1 cellular context compared by ENCODE assay signal in the genomic region with DNA sequence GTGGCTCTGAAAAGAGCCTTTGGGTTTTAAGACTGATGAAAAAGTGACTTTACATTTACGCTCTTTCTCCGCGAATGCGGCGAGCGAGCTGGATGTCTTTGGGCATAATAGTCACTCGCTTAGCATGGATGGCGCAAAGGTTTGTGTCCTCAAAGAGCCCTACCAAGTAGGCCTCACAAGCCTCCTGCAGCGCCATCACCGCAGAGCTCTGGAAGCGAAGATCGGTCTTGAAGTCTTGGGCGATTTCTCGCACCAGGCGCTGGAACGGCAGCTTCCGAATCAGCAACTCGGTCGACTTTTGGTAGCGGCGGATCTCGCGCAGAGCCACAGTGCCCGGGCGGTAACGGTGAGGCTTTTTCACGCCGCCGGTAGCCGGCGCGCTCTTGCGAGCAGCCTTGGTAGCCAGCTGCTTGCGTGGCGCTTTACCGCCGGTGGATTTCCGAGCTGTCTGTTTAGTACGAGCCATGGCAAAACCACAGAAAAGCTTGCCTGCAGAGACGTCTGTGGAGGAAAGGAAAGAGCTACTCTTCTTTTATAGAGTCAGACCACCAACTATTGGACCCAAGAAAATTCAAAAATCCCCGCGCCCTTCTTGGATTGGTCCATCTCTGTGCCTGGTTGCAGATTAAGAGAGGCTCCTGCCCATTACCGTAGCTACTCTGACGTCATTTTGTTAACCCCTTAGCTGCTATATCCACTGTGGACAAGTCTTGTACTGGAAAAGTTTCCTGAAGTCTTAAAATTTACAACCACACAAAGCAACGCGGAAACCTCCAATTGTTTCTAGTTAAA.
TF ChIP-seq lines count a peak whose summit lies in the region.

No MANE protein-coding gene starts in this region.

TF ChIP-seq in HEK293, 187 proteins besides CTCF, POLR2A, EP300 and RAD21 (continued from another document and continues in another):
- TF ChIP-seq, protein P1, sequence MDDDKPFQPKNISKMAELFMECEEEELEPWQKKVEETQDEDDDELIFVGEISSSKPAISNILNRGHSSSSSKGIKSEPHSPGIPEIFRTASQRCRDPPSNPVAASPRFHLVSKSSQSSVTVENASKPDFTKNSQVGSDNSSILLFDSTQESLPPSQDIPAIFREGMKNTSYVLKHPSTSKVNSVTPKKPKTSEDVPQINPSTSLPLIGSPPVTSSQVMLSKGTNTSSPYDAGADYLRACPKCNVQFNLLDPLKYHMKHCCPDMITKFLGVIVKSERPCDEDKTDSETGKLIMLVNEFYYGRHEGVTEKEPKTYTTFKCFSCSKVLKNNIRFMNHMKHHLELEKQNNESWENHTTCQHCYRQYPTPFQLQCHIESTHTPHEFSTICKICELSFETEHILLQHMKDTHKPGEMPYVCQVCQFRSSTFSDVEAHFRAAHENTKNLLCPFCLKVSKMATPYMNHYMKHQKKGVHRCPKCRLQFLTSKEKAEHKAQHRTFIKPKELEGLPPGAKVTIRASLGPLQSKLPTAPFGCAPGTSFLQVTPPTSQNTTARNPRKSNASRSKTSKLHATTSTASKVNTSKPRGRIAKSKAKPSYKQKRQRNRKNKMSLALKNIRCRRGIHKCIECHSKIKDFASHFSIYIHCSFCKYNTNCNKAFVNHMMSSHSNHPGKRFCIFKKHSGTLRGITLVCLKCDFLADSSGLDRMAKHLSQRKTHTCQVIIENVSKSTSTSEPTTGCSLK (tag by site-specific recombination; IDR thresholded peaks at IDR 0.05) = no peak
- TF ChIP-seq, protein P2, sequence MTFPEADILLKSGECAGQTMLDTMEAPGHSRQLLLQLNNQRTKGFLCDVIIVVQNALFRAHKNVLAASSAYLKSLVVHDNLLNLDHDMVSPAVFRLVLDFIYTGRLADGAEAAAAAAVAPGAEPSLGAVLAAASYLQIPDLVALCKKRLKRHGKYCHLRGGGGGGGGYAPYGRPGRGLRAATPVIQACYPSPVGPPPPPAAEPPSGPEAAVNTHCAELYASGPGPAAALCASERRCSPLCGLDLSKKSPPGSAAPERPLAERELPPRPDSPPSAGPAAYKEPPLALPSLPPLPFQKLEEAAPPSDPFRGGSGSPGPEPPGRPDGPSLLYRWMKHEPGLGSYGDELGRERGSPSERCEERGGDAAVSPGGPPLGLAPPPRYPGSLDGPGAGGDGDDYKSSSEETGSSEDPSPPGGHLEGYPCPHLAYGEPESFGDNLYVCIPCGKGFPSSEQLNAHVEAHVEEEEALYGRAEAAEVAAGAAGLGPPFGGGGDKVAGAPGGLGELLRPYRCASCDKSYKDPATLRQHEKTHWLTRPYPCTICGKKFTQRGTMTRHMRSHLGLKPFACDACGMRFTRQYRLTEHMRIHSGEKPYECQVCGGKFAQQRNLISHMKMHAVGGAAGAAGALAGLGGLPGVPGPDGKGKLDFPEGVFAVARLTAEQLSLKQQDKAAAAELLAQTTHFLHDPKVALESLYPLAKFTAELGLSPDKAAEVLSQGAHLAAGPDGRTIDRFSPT (tag by site-specific recombination; IDR thresholded peaks at IDR 0.05) = no peak
- TF ChIP-seq ZBTB17 (tag by site-specific recombination; IDR thresholded peaks at IDR 0.05) (peak; percentile 94), ZNF585B (tag by site-specific recombination; IDR thresholded peaks at IDR 0.05) (no peak), ZNF529 (tag by site-specific recombination; IDR thresholded peaks at IDR 0.05; ENCODE audit: insufficient replicate concordance) (no peak), ZNF24 (tag by site-specific recombination; IDR thresholded peaks at IDR 0.05) (peak; percentile 46; the same call in 1 of the 2 replicates), ZNF660 (tag by site-specific recombination; IDR thresholded peaks at IDR 0.05) (peak; percentile 88), EGR2 (tag by site-specific recombination; IDR thresholded peaks at IDR 0.05; ENCODE audit: low read depth) (no peak), ZNF133 (tag by site-specific recombination; IDR thresholded peaks at IDR 0.05) (no peak), ZNF548 (tag by site-specific recombination; IDR thresholded peaks at IDR 0.05) (no peak), ZNF416 (tag by site-specific recombination; IDR thresholded peaks at IDR 0.05) (no peak), GLIS1 (tag by site-specific recombination; IDR thresholded peaks at IDR 0.05) (0 out of 2 replicates have a peak, but pooled peaks have one; percentile 16), PRDM10 (tag by site-specific recombination; IDR thresholded peaks at IDR 0.05) (peak; percentile 53), ZNF701 (tag by site-specific recombination; IDR thresholded peaks at IDR 0.05) (no peak), ZNF335 (tag by site-specific recombination; conservative IDR thresholded peaks at IDR 0.05) (peak; percentile 70), ZBTB20 (tag by site-specific recombination; IDR thresholded peaks at IDR 0.05) (peak; percentile 35; the same call in 1 of the 2 replicates), ZNF776 (tag by site-specific recombination; IDR thresholded peaks at IDR 0.05; ENCODE audit: borderline replicate concordance) (no peak), ZNF174 (tag by site-specific recombination; IDR thresholded peaks at IDR 0.05) (no peak), KLF8 (tag by site-specific recombination; IDR thresholded peaks at IDR 0.05) (peak; percentile 50), GLIS2 (tag by site-specific recombination; IDR thresholded peaks at IDR 0.05) (no peak), ZNF221 (tag by site-specific recombination; IDR thresholded peaks at IDR 0.05; ENCODE audit: borderline replicate concordance) (no peak), ZNF521 (tag by site-specific recombination; IDR thresholded peaks at IDR 0.05) (no peak), ZNF274 (IDR thresholded peaks at IDR 0.05; ENCODE audit: low read length) (no peak), ZNF274 (tag by site-specific recombination; IDR thresholded peaks at IDR 0.05; ENCODE audit: borderline replicate concordance) (no peak), GLI4 (tag by site-specific recombination; IDR thresholded peaks at IDR 0.05) (peak; percentile 66; the same call in 1 of the 2 replicates), ZIC2 (tag by site-specific recombination; IDR thresholded peaks at IDR 0.05) (no peak; the same call in 1 of the 2 replicates), ZNF561 (tag by site-specific recombination; IDR thresholded peaks at IDR 0.05; ENCODE audit: borderline replicate concordance) (0 out of 2 replicates have a peak, but pooled peaks have one; percentile 61), ZSCAN4 (tag by site-specific recombination; IDR thresholded peaks at IDR 0.05) (peak; percentile 19; the same call in 1 of the 2 replicates), ZNF530 (tag by site-specific recombination; IDR thresholded peaks at IDR 0.05; ENCODE audit: low read depth) (no peak), ZNF146 (tag by site-specific recombination; IDR thresholded peaks at IDR 0.05) (peak; percentile 4; the same call in 1 of the 2 replicates), ZFP41 (tag by site-specific recombination; IDR thresholded peaks at IDR 0.05; ENCODE audit: borderline replicate concordance) (no peak), ZNF391 (tag by site-specific recombination; IDR thresholded peaks at IDR 0.05; ENCODE audit: borderline replicate concordance, low read depth) (peak; percentile 48; the same call in 1 of the 2 replicates), ZNF629 (tag by site-specific recombination; IDR thresholded peaks at IDR 0.05) (peak; percentile 96), ZBTB7A (tag by site-specific recombination; IDR thresholded peaks at IDR 0.05; ENCODE audit: low read depth) (peak; percentile 16; the same call in 1 of the 2 replicates), MEIS1 (CRISPR knock-in tag; IDR thresholded peaks at IDR 0.05; ENCODE audit: borderline replicate concordance) (no peak), ZNF624 (tag by site-specific recombination; IDR thresholded peaks at IDR 0.05) (0 out of 2 replicates have a peak, but pooled peaks have one; percentile 24), ZEB2 (tag by site-specific recombination; IDR thresholded peaks at IDR 0.05) (peak; percentile 80; the same call in 1 of the 2 replicates)
- TF ChIP-seq, protein P3, sequence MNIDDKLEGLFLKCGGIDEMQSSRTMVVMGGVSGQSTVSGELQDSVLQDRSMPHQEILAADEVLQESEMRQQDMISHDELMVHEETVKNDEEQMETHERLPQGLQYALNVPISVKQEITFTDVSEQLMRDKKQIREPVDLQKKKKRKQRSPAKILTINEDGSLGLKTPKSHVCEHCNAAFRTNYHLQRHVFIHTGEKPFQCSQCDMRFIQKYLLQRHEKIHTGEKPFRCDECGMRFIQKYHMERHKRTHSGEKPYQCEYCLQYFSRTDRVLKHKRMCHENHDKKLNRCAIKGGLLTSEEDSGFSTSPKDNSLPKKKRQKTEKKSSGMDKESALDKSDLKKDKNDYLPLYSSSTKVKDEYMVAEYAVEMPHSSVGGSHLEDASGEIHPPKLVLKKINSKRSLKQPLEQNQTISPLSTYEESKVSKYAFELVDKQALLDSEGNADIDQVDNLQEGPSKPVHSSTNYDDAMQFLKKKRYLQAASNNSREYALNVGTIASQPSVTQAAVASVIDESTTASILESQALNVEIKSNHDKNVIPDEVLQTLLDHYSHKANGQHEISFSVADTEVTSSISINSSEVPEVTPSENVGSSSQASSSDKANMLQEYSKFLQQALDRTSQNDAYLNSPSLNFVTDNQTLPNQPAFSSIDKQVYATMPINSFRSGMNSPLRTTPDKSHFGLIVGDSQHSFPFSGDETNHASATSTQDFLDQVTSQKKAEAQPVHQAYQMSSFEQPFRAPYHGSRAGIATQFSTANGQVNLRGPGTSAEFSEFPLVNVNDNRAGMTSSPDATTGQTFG (tag by site-specific recombination; IDR thresholded peaks at IDR 0.05; ENCODE audit: borderline replicate concordance) = no peak
- TF ChIP-seq, protein P4, sequence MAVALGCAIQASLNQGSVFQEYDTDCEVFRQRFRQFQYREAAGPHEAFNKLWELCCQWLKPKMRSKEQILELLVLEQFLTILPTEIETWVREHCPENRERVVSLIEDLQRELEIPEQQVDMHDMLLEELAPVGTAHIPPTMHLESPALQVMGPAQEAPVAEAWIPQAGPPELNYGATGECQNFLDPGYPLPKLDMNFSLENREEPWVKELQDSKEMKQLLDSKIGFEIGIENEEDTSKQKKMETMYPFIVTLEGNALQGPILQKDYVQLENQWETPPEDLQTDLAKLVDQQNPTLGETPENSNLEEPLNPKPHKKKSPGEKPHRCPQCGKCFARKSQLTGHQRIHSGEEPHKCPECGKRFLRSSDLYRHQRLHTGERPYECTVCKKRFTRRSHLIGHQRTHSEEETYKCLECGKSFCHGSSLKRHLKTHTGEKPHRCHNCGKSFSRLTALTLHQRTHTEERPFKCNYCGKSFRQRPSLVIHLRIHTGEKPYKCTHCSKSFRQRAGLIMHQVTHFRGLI (tag by site-specific recombination; IDR thresholded peaks at IDR 0.05) = 0 out of 2 replicates have a peak, but pooled peaks have one; percentile 5
- TF ChIP-seq, protein P5, sequence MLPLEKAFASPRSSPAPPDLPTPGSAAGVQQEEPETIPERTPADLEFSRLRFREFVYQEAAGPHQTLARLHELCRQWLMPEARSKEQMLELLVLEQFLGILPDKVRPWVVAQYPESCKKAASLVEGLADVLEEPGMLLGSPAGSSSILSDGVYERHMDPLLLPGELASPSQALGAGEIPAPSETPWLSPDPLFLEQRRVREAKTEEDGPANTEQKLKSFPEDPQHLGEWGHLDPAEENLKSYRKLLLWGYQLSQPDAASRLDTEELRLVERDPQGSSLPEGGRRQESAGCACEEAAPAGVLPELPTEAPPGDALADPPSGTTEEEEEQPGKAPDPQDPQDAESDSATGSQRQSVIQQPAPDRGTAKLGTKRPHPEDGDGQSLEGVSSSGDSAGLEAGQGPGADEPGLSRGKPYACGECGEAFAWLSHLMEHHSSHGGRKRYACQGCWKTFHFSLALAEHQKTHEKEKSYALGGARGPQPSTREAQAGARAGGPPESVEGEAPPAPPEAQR (tag by site-specific recombination; IDR thresholded peaks at IDR 0.05) = no peak
